8 cellular contexts compared by ENCODE assay signal in the genomic region with DNA sequence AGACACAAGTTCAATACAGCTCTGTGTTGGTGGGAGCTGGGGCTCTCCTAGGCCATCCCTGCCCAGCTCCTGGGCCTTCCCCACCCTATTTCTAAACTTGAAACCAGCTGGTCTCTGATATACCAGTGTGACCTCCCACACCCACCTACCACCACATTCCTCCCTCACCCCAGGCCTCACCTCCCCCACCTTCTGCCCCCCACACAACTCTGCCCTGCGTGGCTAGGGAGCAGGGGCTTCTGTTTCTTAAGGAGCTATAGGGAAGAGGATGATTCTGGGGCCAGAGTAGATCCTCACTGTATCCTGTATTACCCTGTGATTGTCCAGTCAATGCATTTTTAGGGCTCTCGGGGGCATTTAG. TPM values are rescaled to one million over a fixed set of nuclear protein-coding genes. Genes with fewer than 3 reads are reported as not detected.
DNase-seq lines count a peak whose midpoint lies in the region; ATAC-seq, FAIRE-seq and TF ChIP-seq lines count a peak whose summit lies in the region.

No MANE protein-coding gene starts in this region.

- H3K4me1 ChIP-seq in HepG2 (ENCODE audit: insufficient read depth, low read length) (peaks cover 80% of the 10 kb centered on the region), thyroid gland (peaks cover 19 to 76% of the 10 kb centered on the region in 2 donors)

- H3K27me3 ChIP-seq in HepG2 (ENCODE audit: control insufficient read depth in 1 of 2, insufficient read depth in 2 of 2, low read length in 2 of 2), result no peaks in the 10 kb centered on the region; a peak in 1 of 5 replicates
- no peaks in the 10 kb centered on the region for H3K27me3 ChIP-seq in thyroid gland

- peaks cover 34% of the 10 kb centered on the region for H3K27me3 Mint-ChIP-seq in activated CD4-positive, alpha-beta T cell treated with anti-CD3 and anti-CD28 coated beads, Interleukin-2, amount 10 ng/mL, durations not matched to agents 7 days and 5 days
- H3K27me3 Mint-ChIP-seq in activated naive CD8-positive, alpha-beta T cell, result peaks cover 9% of the 10 kb centered on the region

- H4K20me1 ChIP-seq in HepG2 (ENCODE audit: insufficient read depth, low read length), result peaks cover 41% of the 10 kb centered on the region

- H3K9me3 ChIP-seq in HepG2 (ENCODE audit: low read length) (no peaks in the 10 kb centered on the region), thyroid gland (no peaks in the 10 kb centered on the region)

- H3K9ac ChIP-seq in HepG2 (ENCODE audit: insufficient read depth, low read depth, low read length), result peak overlapping the region; percentile 94

- H3K4me3 Mint-ChIP-seq in activated CD4-positive, alpha-beta T cell treated with anti-CD3 and anti-CD28 coated beads, Interleukin-2, amount 10 ng/mL, durations not matched to agents 7 days and 5 days, result peak overlapping the region; percentile 73
- H3K4me3 Mint-ChIP-seq in activated naive CD8-positive, alpha-beta T cell, result peak overlapping the region; percentile 65

- peaks cover 66% of the 10 kb centered on the region for H3K4me1 Mint-ChIP-seq in activated CD4-positive, alpha-beta T cell treated with anti-CD3 and anti-CD28 coated beads, Interleukin-2, amount 10 ng/mL, durations not matched to agents 7 days and 5 days
- H3K4me1 Mint-ChIP-seq in activated naive CD8-positive, alpha-beta T cell (ENCODE audit: low read depth), result peaks cover 41% of the 10 kb centered on the region

- TF ChIP-seq CTCF in HepG2 (CRISPR knock-in tag; IDR thresholded peaks at IDR 0.05) (no peak), thyroid gland (IDR thresholded peaks at IDR 0.05) (no peak), omental fat pad (IDR thresholded peaks at IDR 0.05) (no peak)

- 0% methylated on average over 2 of the region's 2 CpGs for WGBS in HepG2 (ENCODE audit: low lambda C conversion rate)
- 65 to 79% methylated on average over 2 of the region's 2 CpGs for WGBS in thyroid gland, 2 donors

- no peak for TF ChIP-seq RAD21 in HepG2 (CRISPR knock-in tag; IDR thresholded peaks at IDR 0.05)

- ATAC-seq in HepG2 (peak; percentile 26), HG03520 (IDR thresholded peaks at IDR 0.05; ENCODE audit: unreplicated experiment) (no peak), omental fat pad (ENCODE audit: low FRiP score) (no peak)

- TSS peak; percentile 88 for BruUV-seq in HepG2 (replicated peaks; lab: Mats Ljungman, UMichigan)

- no peak overlapping the region for H2AFZ ChIP-seq in HepG2 (ENCODE audit: low read length)

- H3K36me3 ChIP-seq in HepG2 (replicated peaks in 1 of 2; ENCODE audit: control insufficient read depth in 1 of 2, insufficient read depth in 2 of 2, low read length in 2 of 2), result peaks cover 0 to 5% of the 10 kb centered on the region in 2 experiments; a peak in 1 of 5 replicates
- H3K36me3 ChIP-seq in thyroid gland, result no peaks in the 10 kb centered on the region

- TF ChIP-seq POLR2A in HepG2 (IDR thresholded peaks at IDR 0.05; ENCODE audit: insufficient read depth in 1 of 2, low read depth in 2 of 2, low read length in 2 of 2) (no peak), thyroid gland (IDR thresholded peaks at IDR 0.05) (no peak)

- CTCF ChIA-PET in activated CD4-positive, alpha-beta T cell treated with anti-CD3 and anti-CD28 coated beads, Interleukin-2, amount 10 ng/mL, durations not matched to agents 7 days and 5 days (lab: Charles Lee), result interaction anchor here (0.7 to 6.6 kb wide), 27 partner anchors 9 to 215 kb away, joined by 3 to 54 read pairs (median 5); a partner anchor contains a TSS
- CTCF ChIA-PET in HepG2 (lab: Yijun Ruan, JAX; ENCODE audit: low intra/inter-chr PET ratio, low total read pairs), result interaction anchor here (1.3 to 6.4 kb wide), 5 partner anchors 13 to 65 kb away, joined by 4 to 166 read pairs (median 9); a partner anchor contains a TSS

- no peaks in the 10 kb centered on the region for H3K9me3 Mint-ChIP-seq in activated CD4-positive, alpha-beta T cell treated with anti-CD3 and anti-CD28 coated beads, Interleukin-2, amount 10 ng/mL, durations not matched to agents 7 days and 5 days
- no peaks in the 10 kb centered on the region for H3K9me3 Mint-ChIP-seq in activated naive CD8-positive, alpha-beta T cell (ENCODE audit: low read depth)

- peaks cover 20% of the 10 kb centered on the region for H3K79me2 ChIP-seq in HepG2 (ENCODE audit: insufficient read depth, low read length)

- H3K4me2 ChIP-seq in HepG2 (ENCODE audit: low read depth, low read length), result peak overlapping the region; percentile 95

- 0 out of 4 replicates have a peak, but pooled peaks of 1 of the 2 experiments have one; percentile 12 for TF ChIP-seq EP300 in HepG2 (IDR thresholded peaks at IDR 0.05; ENCODE audit: low read depth in 2 of 2, low read length in 2 of 2)
- TF ChIP-seq EP300 in HepG2 (CRISPR knock-in tag; IDR thresholded peaks at IDR 0.05; ENCODE audit: borderline replicate concordance), result no peak

- intact Hi-C loops in HepG2 (cut with micrococcal nuclease; ENCODE audit: unreplicated experiment) (loop anchor here (1.0 to 10.0 kb wide), 2 partner anchors 18 to 64 kb away; a partner anchor contains a TSS), thyroid gland (cut with DNase I) (no loop called here)

- no peak for FAIRE-seq in HepG2 (lab: Jason Lieb, UNC)

- H3K27ac ChIP-seq in HepG2 (ENCODE audit: extremely low read length, insufficient read depth, low read length), result peak overlapping the region; percentile 95
- peak overlapping the region; percentile 55 to 71 (median 57) for H3K27ac ChIP-seq in thyroid gland

- POLR2A ChIA-PET in activated CD4-positive, alpha-beta T cell treated with anti-CD3 and anti-CD28 coated beads, Interleukin-2, amount 10 ng/mL, durations not matched to agents 7 days and 5 days (lab: Charles Lee), result interaction anchor here (0.6 kb wide), 1 partner anchor 49 kb away, joined by 4 read pairs; no protein-coding TSS in a partner anchor
- POLR2A ChIA-PET in HepG2 (lab: Yijun Ruan, JAX), result interaction anchor here (0.9 to 11.4 kb wide), 17 partner anchors 12 to 203 kb away, joined by 3 to 189 read pairs (median 6); a partner anchor contains a TSS

- H3K4me3 ChIP-seq in HepG2 (replicated peaks in 1 of 3; ENCODE audit: insufficient read depth in 1 of 3, low read depth in 2 of 3, low read length in 3 of 3) (peak overlapping the region; percentile 75 to 82 (median 80)), thyroid gland (replicated peaks in 1 of 3) (no peak overlapping the region)

- H3K36me3 Mint-ChIP-seq in activated CD4-positive, alpha-beta T cell treated with anti-CD3 and anti-CD28 coated beads, Interleukin-2, amount 10 ng/mL, durations not matched to agents 7 days and 5 days (ENCODE audit: low read depth), result no peaks in the 10 kb centered on the region
- no peaks in the 10 kb centered on the region for H3K36me3 Mint-ChIP-seq in activated naive CD8-positive, alpha-beta T cell

- no peak for DNase-seq in activated CD4-positive, alpha-beta T cell treated with anti-CD3 and anti-CD28 coated beads, Interleukin-2, amount 10 ng/mL, durations not matched to agents 7 days and 5 days
- no peak for DNase-seq in activated CD4-positive, alpha-beta T cell treated with anti-CD3 and anti-CD28 coated beads, Interleukin-2, amount 50 U/mL, for 48 hours
- DNase-seq in HepG2 (ENCODE audit: low spot score) (no peak), thyroid gland (no peak), NCI-H82 treated with DMSO at 0.1 percent for 48 hours (lab: John Stamatoyannopoulos, UW; ENCODE audit: unreplicated experiment) (no peak), omental fat pad (ENCODE audit: low spot score) (no peak)

- in situ Hi-C loops in HepG2 (cut with HindIII; ENCODE audit: extremely low pct_ligation_motif_present, low pct_unique_long_range_greater_than_20kb), result no loop called here

- H3K27ac Mint-ChIP-seq in activated CD4-positive, alpha-beta T cell treated with anti-CD3 and anti-CD28 coated beads, Interleukin-2, amount 10 ng/mL, durations not matched to agents 7 days and 5 days, result peak overlapping the region; percentile 82
- no peak overlapping the region for H3K27ac Mint-ChIP-seq in activated naive CD8-positive, alpha-beta T cell

RNA-seq across cellular contexts. Expression of a gene that starts 16.5 kb away (rescaled TPM):
- not detected for total RNA-seq in activated CD4-positive, alpha-beta T cell treated with anti-CD3 and anti-CD28 coated beads, Interleukin-2, amount 10 ng/mL, durations not matched to agents 7 days and 5 days
- total RNA-seq in HepG2 (2016; rRNA removed; fragmentation: Illumina TruSeq; extraction: Trizol) (12.7 and 16.6 TPM in 2 replicates), thyroid gland (10 to 100 TPM in 2 of 4 donors, 1 to 10 TPM in 2; 4.3 to 10.4 (median 9.0) TPM), omental fat pad (10 to 100 TPM; 17.4 to 76.4 (median 27.7) TPM)
- total RNA-seq in HepG2 (2016; cell fraction: cytosol; rRNA removed; fragmentation: Illumina TruSeq; extraction: Trizol; ENCODE audit: low read depth), result 0.30 and 0.53 TPM in 2 replicates
- total RNA-seq in HepG2 (2016; cell fraction: insoluble cytoplasmic fraction; rRNA removed; fragmentation: Illumina TruSeq; extraction: Trizol), result 9.1 and 18.2 TPM in 2 replicates
- total RNA-seq in HepG2 (2016; cell fraction: membrane; rRNA removed; fragmentation: Illumina TruSeq; extraction: Trizol), result 1.4 and 1.5 TPM in 2 replicates
- total RNA-seq in HepG2 (2016; cell fraction: nucleus; rRNA removed; fragmentation: Illumina TruSeq; extraction: Trizol), result 11.7 and 13.1 TPM in 2 replicates
- 1.7 and 2.5 TPM in 2 replicates for polyA plus RNA-seq in HepG2 (2011; rRNA removed)
- polyA plus RNA-seq in HepG2 (2011; cell fraction: cytosol; rRNA removed), result 1.1 and 1.2 TPM in 2 replicates
- polyA plus RNA-seq in HepG2 (2011; cell fraction: nucleus; rRNA removed), result 9.3 and 9.7 TPM in 2 replicates
- polyA plus RNA-seq in HepG2 (2012), result 3.5 and 3.6 TPM in 2 replicates
- polyA plus RNA-seq in HepG2 (2016; cell fraction: cytosol; fragmentation: Illumina TruSeq; extraction: Trizol; ENCODE audit: low read depth), result 0.32 and 0.38 TPM in 2 replicates
- polyA plus RNA-seq in HepG2 (2016; cell fraction: insoluble cytoplasmic fraction; fragmentation: Illumina TruSeq; extraction: Trizol; ENCODE audit: low read depth), result 8.6 and 10.8 TPM in 2 replicates
- 0.46 and 0.93 TPM in 2 replicates for polyA plus RNA-seq in HepG2 (2016; cell fraction: membrane; fragmentation: Illumina TruSeq; extraction: Trizol; ENCODE audit: low read depth)
- 27.3 and 27.7 TPM in 2 replicates for polyA plus RNA-seq in HepG2 (2016; cell fraction: nucleus; fragmentation: Illumina TruSeq; extraction: Trizol; ENCODE audit: insufficient read depth, low read depth)
- polyA minus RNA-seq in HepG2 (2011; rRNA and poly(A)+ RNA removed; ENCODE audit: low replicate concordance), result 0.91 and 2.7 TPM in 2 replicates
- polyA minus RNA-seq in HepG2 (2011; cell fraction: cytosol; rRNA and poly(A)+ RNA removed), result 2.4 and 2.5 TPM in 2 replicates
- 1.5 and 1.7 TPM in 2 replicates for polyA minus RNA-seq in HepG2 (2011; cell fraction: nucleus; rRNA and poly(A)+ RNA removed)

RNA-seq across cellular contexts. Expression of a gene that starts 18.8 kb away (rescaled TPM):
- not detected for total RNA-seq in activated CD4-positive, alpha-beta T cell treated with anti-CD3 and anti-CD28 coated beads, Interleukin-2, amount 10 ng/mL, durations not matched to agents 7 days and 5 days
- total RNA-seq in HepG2 (2016; rRNA removed; fragmentation: Illumina TruSeq; extraction: Trizol) (not detected in 2 replicates), thyroid gland (1 to 10 TPM in 1 of 4 donors, under 1 TPM in 1, not detected in 2; 0.54 to 1.1 TPM), omental fat pad (not detected)
- not detected in 2 replicates for total RNA-seq in HepG2 (2016; cell fraction: cytosol; rRNA removed; fragmentation: Illumina TruSeq; extraction: Trizol; ENCODE audit: low read depth)
- total RNA-seq in HepG2 (2016; cell fraction: insoluble cytoplasmic fraction; rRNA removed; fragmentation: Illumina TruSeq; extraction: Trizol), result not detected in 2 replicates
- not detected in 2 replicates for total RNA-seq in HepG2 (2016; cell fraction: membrane; rRNA removed; fragmentation: Illumina TruSeq; extraction: Trizol)
- total RNA-seq in HepG2 (2016; cell fraction: nucleus; rRNA removed; fragmentation: Illumina TruSeq; extraction: Trizol), result not detected in 2 replicates
- polyA plus RNA-seq in HepG2 (2011; rRNA removed), result not detected in 2 replicates
- not detected in 2 replicates for polyA plus RNA-seq in HepG2 (2011; cell fraction: cytosol; rRNA removed)
- polyA plus RNA-seq in HepG2 (2011; cell fraction: nucleus; rRNA removed), result 0.24 TPM in 1 of 2 replicates, not detected in the other
- polyA plus RNA-seq in HepG2 (2012), result 0.21 TPM in 2 replicates
- not detected in 2 replicates for polyA plus RNA-seq in HepG2 (2016; cell fraction: cytosol; fragmentation: Illumina TruSeq; extraction: Trizol; ENCODE audit: low read depth)
- not detected in 2 replicates for polyA plus RNA-seq in HepG2 (2016; cell fraction: insoluble cytoplasmic fraction; fragmentation: Illumina TruSeq; extraction: Trizol; ENCODE audit: low read depth)
- polyA plus RNA-seq in HepG2 (2016; cell fraction: membrane; fragmentation: Illumina TruSeq; extraction: Trizol; ENCODE audit: low read depth), result not detected in 2 replicates
- polyA plus RNA-seq in HepG2 (2016; cell fraction: nucleus; fragmentation: Illumina TruSeq; extraction: Trizol; ENCODE audit: insufficient read depth, low read depth), result not detected in 2 replicates
- polyA minus RNA-seq in HepG2 (2011; rRNA and poly(A)+ RNA removed; ENCODE audit: low replicate concordance), result not detected in 2 replicates
- not detected in 2 replicates for polyA minus RNA-seq in HepG2 (2011; cell fraction: cytosol; rRNA and poly(A)+ RNA removed)
- polyA minus RNA-seq in HepG2 (2011; cell fraction: nucleus; rRNA and poly(A)+ RNA removed), result not detected in 2 replicates

RNA-seq across cellular contexts. Expression of a gene that starts 41.5 kb away (rescaled TPM):
- under 1 TPM in 1 of 2 experiments, not detected in 1; 0.62 TPM for total RNA-seq in activated CD4-positive, alpha-beta T cell treated with anti-CD3 and anti-CD28 coated beads, Interleukin-2, amount 10 ng/mL, durations not matched to agents 7 days and 5 days
- total RNA-seq in HepG2 (2016; rRNA removed; fragmentation: Illumina TruSeq; extraction: Trizol) (not detected in 2 replicates), thyroid gland (under 1 TPM in 1 of 4 donors, not detected in 3; 0.79 TPM), omental fat pad (1 to 10 TPM in 1 of 4 donors, not detected in 3; 2.8 TPM)
- total RNA-seq in HepG2 (2016; cell fraction: cytosol; rRNA removed; fragmentation: Illumina TruSeq; extraction: Trizol; ENCODE audit: low read depth), result not detected in 2 replicates
- not detected in 2 replicates for total RNA-seq in HepG2 (2016; cell fraction: insoluble cytoplasmic fraction; rRNA removed; fragmentation: Illumina TruSeq; extraction: Trizol)
- not detected in 2 replicates for total RNA-seq in HepG2 (2016; cell fraction: membrane; rRNA removed; fragmentation: Illumina TruSeq; extraction: Trizol)
- not detected in 2 replicates for total RNA-seq in HepG2 (2016; cell fraction: nucleus; rRNA removed; fragmentation: Illumina TruSeq; extraction: Trizol)
- polyA plus RNA-seq in HepG2 (2011; rRNA removed), result 0.09 TPM in 1 of 2 replicates, not detected in the other
- polyA plus RNA-seq in HepG2 (2011; cell fraction: cytosol; rRNA removed), result not detected in 2 replicates
- polyA plus RNA-seq in HepG2 (2011; cell fraction: nucleus; rRNA removed), result 0.40 and 0.62 TPM in 2 replicates
- polyA plus RNA-seq in HepG2 (2012), result 0.19 TPM in 1 of 2 replicates, not detected in the other
- polyA plus RNA-seq in HepG2 (2016; cell fraction: cytosol; fragmentation: Illumina TruSeq; extraction: Trizol; ENCODE audit: low read depth), result not detected in 2 replicates
- not detected in 2 replicates for polyA plus RNA-seq in HepG2 (2016; cell fraction: insoluble cytoplasmic fraction; fragmentation: Illumina TruSeq; extraction: Trizol; ENCODE audit: low read depth)
- not detected in 2 replicates for polyA plus RNA-seq in HepG2 (2016; cell fraction: membrane; fragmentation: Illumina TruSeq; extraction: Trizol; ENCODE audit: low read depth)
- polyA plus RNA-seq in HepG2 (2016; cell fraction: nucleus; fragmentation: Illumina TruSeq; extraction: Trizol; ENCODE audit: insufficient read depth, low read depth), result not detected in 2 replicates
- polyA minus RNA-seq in HepG2 (2011; rRNA and poly(A)+ RNA removed; ENCODE audit: low replicate concordance), result not detected in 2 replicates
- polyA minus RNA-seq in HepG2 (2011; cell fraction: cytosol; rRNA and poly(A)+ RNA removed), result not detected in 2 replicates
- polyA minus RNA-seq in HepG2 (2011; cell fraction: nucleus; rRNA and poly(A)+ RNA removed), result not detected in 2 replicates

RNA-seq across cellular contexts. Expression of a gene that starts 44.7 kb away (rescaled TPM):
- total RNA-seq in activated CD4-positive, alpha-beta T cell treated with anti-CD3 and anti-CD28 coated beads, Interleukin-2, amount 10 ng/mL, durations not matched to agents 7 days and 5 days, result 1 to 10 TPM in 1 of 2 experiments, under 1 TPM in 1; 0.77 to 1.1 TPM
- 0.21 and 0.60 TPM in 2 replicates for total RNA-seq in HepG2 (2016; rRNA removed; fragmentation: Illumina TruSeq; extraction: Trizol)
- not detected in 2 replicates for total RNA-seq in HepG2 (2016; cell fraction: cytosol; rRNA removed; fragmentation: Illumina TruSeq; extraction: Trizol; ENCODE audit: low read depth)
- 0.28 TPM in 1 of 2 replicates, not detected in the other for total RNA-seq in HepG2 (2016; cell fraction: insoluble cytoplasmic fraction; rRNA removed; fragmentation: Illumina TruSeq; extraction: Trizol)
- not detected in 2 replicates for total RNA-seq in HepG2 (2016; cell fraction: membrane; rRNA removed; fragmentation: Illumina TruSeq; extraction: Trizol)
- not detected in 2 replicates for total RNA-seq in HepG2 (2016; cell fraction: nucleus; rRNA removed; fragmentation: Illumina TruSeq; extraction: Trizol)
- polyA plus RNA-seq in HepG2 (2011; rRNA removed), result 0.37 and 0.40 TPM in 2 replicates
- 0.14 and 0.16 TPM in 2 replicates for polyA plus RNA-seq in HepG2 (2011; cell fraction: cytosol; rRNA removed)
- 0.50 and 0.85 TPM in 2 replicates for polyA plus RNA-seq in HepG2 (2011; cell fraction: nucleus; rRNA removed)
- polyA plus RNA-seq in HepG2 (2012), result 1.3 TPM in 1 of 2 replicates, not detected in the other
- 0.24 TPM in 1 of 2 replicates, not detected in the other for polyA plus RNA-seq in HepG2 (2016; cell fraction: cytosol; fragmentation: Illumina TruSeq; extraction: Trizol; ENCODE audit: low read depth)
- polyA plus RNA-seq in HepG2 (2016; cell fraction: insoluble cytoplasmic fraction; fragmentation: Illumina TruSeq; extraction: Trizol; ENCODE audit: low read depth), result 0.57 and 0.99 TPM in 2 replicates
- polyA plus RNA-seq in HepG2 (2016; cell fraction: membrane; fragmentation: Illumina TruSeq; extraction: Trizol; ENCODE audit: low read depth), result not detected in 2 replicates
- 0.51 and 1.8 TPM in 2 replicates for polyA plus RNA-seq in HepG2 (2016; cell fraction: nucleus; fragmentation: Illumina TruSeq; extraction: Trizol; ENCODE audit: insufficient read depth, low read depth)
- 1.2 TPM in 1 of 2 replicates, not detected in the other for polyA minus RNA-seq in HepG2 (2011; rRNA and poly(A)+ RNA removed; ENCODE audit: low replicate concordance)
- not detected in 2 replicates for polyA minus RNA-seq in HepG2 (2011; cell fraction: cytosol; rRNA and poly(A)+ RNA removed)
- not detected in 2 replicates for polyA minus RNA-seq in HepG2 (2011; cell fraction: nucleus; rRNA and poly(A)+ RNA removed)
- total RNA-seq in thyroid gland, result 10 to 100 TPM in 1 of 4 donors, 1 to 10 TPM in 2, not detected in 1; 3.0 to 15.3 (median 4.5) TPM
- 1 to 10 TPM in 3 of 4 donors, not detected in 1; 4.5 to 8.8 (median 8.8) TPM for total RNA-seq in omental fat pad

RNA-seq across cellular contexts. Expression of a gene that starts 59.5 kb away (rescaled TPM):
- total RNA-seq in activated CD4-positive, alpha-beta T cell treated with anti-CD3 and anti-CD28 coated beads, Interleukin-2, amount 10 ng/mL, durations not matched to agents 7 days and 5 days, result 10 to 100 TPM; 29.9 to 33.4 TPM
- total RNA-seq in HepG2 (2016; rRNA removed; fragmentation: Illumina TruSeq; extraction: Trizol) (37.9 and 43.4 TPM in 2 replicates), thyroid gland (10 to 100 TPM; 14.1 to 49.2 (median 24.5) TPM), omental fat pad (10 to 100 TPM; 30.2 to 77.5 (median 35.5) TPM)
- total RNA-seq in HepG2 (2016; cell fraction: cytosol; rRNA removed; fragmentation: Illumina TruSeq; extraction: Trizol; ENCODE audit: low read depth), result 7.3 and 7.7 TPM in 2 replicates
- total RNA-seq in HepG2 (2016; cell fraction: insoluble cytoplasmic fraction; rRNA removed; fragmentation: Illumina TruSeq; extraction: Trizol), result 37.1 and 46.1 TPM in 2 replicates
- total RNA-seq in HepG2 (2016; cell fraction: membrane; rRNA removed; fragmentation: Illumina TruSeq; extraction: Trizol), result 22.7 and 24.7 TPM in 2 replicates
- total RNA-seq in HepG2 (2016; cell fraction: nucleus; rRNA removed; fragmentation: Illumina TruSeq; extraction: Trizol), result 36.6 and 38.1 TPM in 2 replicates
- 19.2 and 20.0 TPM in 2 replicates for polyA plus RNA-seq in HepG2 (2011; rRNA removed)
- 13.1 and 21.0 TPM in 2 replicates for polyA plus RNA-seq in HepG2 (2011; cell fraction: cytosol; rRNA removed)
- 13.5 and 17.3 TPM in 2 replicates for polyA plus RNA-seq in HepG2 (2011; cell fraction: nucleus; rRNA removed)
- 26.6 and 33.5 TPM in 2 replicates for polyA plus RNA-seq in HepG2 (2012)
- polyA plus RNA-seq in HepG2 (2016; cell fraction: cytosol; fragmentation: Illumina TruSeq; extraction: Trizol; ENCODE audit: low read depth), result 11.1 and 11.2 TPM in 2 replicates
- polyA plus RNA-seq in HepG2 (2016; cell fraction: insoluble cytoplasmic fraction; fragmentation: Illumina TruSeq; extraction: Trizol; ENCODE audit: low read depth), result 79.1 and 79.7 TPM in 2 replicates
- 22.9 and 25.6 TPM in 2 replicates for polyA plus RNA-seq in HepG2 (2016; cell fraction: membrane; fragmentation: Illumina TruSeq; extraction: Trizol; ENCODE audit: low read depth)
- 59.3 and 65.1 TPM in 2 replicates for polyA plus RNA-seq in HepG2 (2016; cell fraction: nucleus; fragmentation: Illumina TruSeq; extraction: Trizol; ENCODE audit: insufficient read depth, low read depth)
- polyA minus RNA-seq in HepG2 (2011; rRNA and poly(A)+ RNA removed; ENCODE audit: low replicate concordance), result 24.3 and 141 TPM in 2 replicates
- 9.7 and 9.9 TPM in 2 replicates for polyA minus RNA-seq in HepG2 (2011; cell fraction: cytosol; rRNA and poly(A)+ RNA removed)
- polyA minus RNA-seq in HepG2 (2011; cell fraction: nucleus; rRNA and poly(A)+ RNA removed), result 46.1 and 51.0 TPM in 2 replicates

Comparison
In these comparisons a context has a peak if more than half of its experiments do, and no peak if none do; other contexts are left out.
1. H3K4me3 ChIP-seq: peak in HepG2 (3 of 3); none in thyroid gland (0 of 3).